13 cellular contexts compared by ENCODE assay signal in genomic region chr3:194082596-194083220, GRCh38. TPM values are rescaled to one million over a fixed set of nuclear protein-coding genes. Genes with fewer than 3 reads are reported as not detected.
DNase-seq lines count a peak whose midpoint lies in the region; ATAC-seq and TF ChIP-seq lines count a peak whose summit lies in the region.
"Had no signal": no experiment of that assay in that cellular context is flagged by ENCODE, and none has a peak within 500 bp of the region (broad histone marks: within the 10 kb centered on the region; RNA-seq: fewer than 3 reads in every experiment).

No MANE protein-coding gene starts in this region.

- H3K36me3 Mint-ChIP-seq in stimulated activated memory B cell treated with anti-CD40 and anti-IgM and Interleukin-4, amounts not matched to agents 10 μg/mL and 1 μg/mL and 100 μg/mL, for 72 hours = no peaks in the 10 kb centered on the region
- no peaks in the 10 kb centered on the region for H3K36me3 Mint-ChIP-seq in natural killer cell
- H3K36me3 Mint-ChIP-seq: CD4-positive, alpha-beta memory T cell; mesothelial cell of epicardium had no signal

- H3K4me3 Mint-ChIP-seq in stimulated activated memory B cell treated with anti-CD40 and anti-IgM and Interleukin-4, amounts not matched to agents 10 μg/mL and 1 μg/mL and 100 μg/mL, for 72 hours = no peak overlapping the region
- H3K4me3 Mint-ChIP-seq in natural killer cell = no peak overlapping the region
- H3K4me3 Mint-ChIP-seq: activated T-cell treated with anti-CD3 and anti-CD28 coated beads, Interleukin-2, amount 50 U/mL, for 72 hours; CD4-positive, alpha-beta memory T cell; mesothelial cell of epicardium had no signal

- 39 to 50% (median 46%) methylated on average over 13 of the region's 13 CpGs for WGBS in psoas muscle, 3 donors

- no peaks in the 10 kb centered on the region for H3K9me3 Mint-ChIP-seq in stimulated activated memory B cell treated with anti-CD40 and anti-IgM and Interleukin-4, amounts not matched to agents 10 μg/mL and 1 μg/mL and 100 μg/mL, for 72 hours
- H3K9me3 Mint-ChIP-seq in natural killer cell = no peaks in the 10 kb centered on the region
- H3K9me3 Mint-ChIP-seq: activated T-cell treated with anti-CD3 and anti-CD28 coated beads, Interleukin-2, amount 50 U/mL, for 72 hours; CD4-positive, alpha-beta memory T cell; mesothelial cell of epicardium had no signal

- in situ Hi-C loops in KBM-7 (cut with MboI; ENCODE audit: low pct_unique_long_range_greater_than_20kb, low sequenced_read_pairs) = no loop called here

- peak; percentile 63 for DNase-seq in ELR (ENCODE audit: low read depth)
- peak; percentile 59 for DNase-seq in RPMI7951 (ENCODE audit: low read depth)
- peak; percentile 52 for DNase-seq in left cardiac atrium
- DNase-seq in psoas muscle = peak; percentile 68 to 78
- no peak for DNase-seq in stimulated activated naive CD8-positive, alpha-beta T cell treated with anti-CD3 and anti-CD28 coated beads, Interleukin-15, Interleukin-2, amounts not matched to agents 100 U/mL and 50 U/mL, for 24 hours
- no peak for DNase-seq in natural killer cell
- DNase-seq in KBM-7 = no peak
- DNase-seq: activated T-cell treated with anti-CD3 and anti-CD28 coated beads, Interleukin-2, amount 50 U/mL, for 72 hours; CD4-positive, alpha-beta memory T cell; KG1; NCI-H2029 treated with DMSO at 0.1 percent for 48 hours had no signal

- peaks cover 10% of the 10 kb centered on the region for H3K4me1 ChIP-seq in psoas muscle

- H3K4me3 ChIP-seq in psoas muscle = no peak overlapping the region

- peak; percentile 78 to 86 for ATAC-seq in left cardiac atrium
- ATAC-seq in psoas muscle = peak; percentile 46 to 80 (median 76)
- ATAC-seq in stimulated activated memory B cell treated with anti-CD40 and anti-IgM and Interleukin-4, amounts not matched to agents 10 μg/mL and 1 μg/mL and 100 μg/mL, for 72 hours = no peak
- no peak for ATAC-seq in stimulated activated naive CD8-positive, alpha-beta T cell treated with anti-CD3 and anti-CD28 coated beads, Interleukin-15, Interleukin-2, amounts not matched to agents 100 U/mL and 50 U/mL, for 24 hours
- ATAC-seq in natural killer cell = no peak
- ATAC-seq: activated T-cell treated with anti-CD3 and anti-CD28 coated beads, Interleukin-2, amount 50 U/mL, for 72 hours had no signal

- H3K27me3 Mint-ChIP-seq in stimulated activated memory B cell treated with anti-CD40 and anti-IgM and Interleukin-4, amounts not matched to agents 10 μg/mL and 1 μg/mL and 100 μg/mL, for 72 hours = peaks cover 10% of the 10 kb centered on the region
- H3K27me3 Mint-ChIP-seq in natural killer cell (ENCODE audit: low read depth in 2 of 2) = peaks cover 24 to 71% of the 10 kb centered on the region in 2 donors

- no peaks in the 10 kb centered on the region for H3K9me3 ChIP-seq in psoas muscle

- intact Hi-C loops in left cardiac atrium (cut with DNase I) (no loop called here), psoas muscle (cut with DNase I) (no loop called here), natural killer cell (cut with micrococcal nuclease) (no loop called here)

- no peak overlapping the region for H3K27ac Mint-ChIP-seq in stimulated activated memory B cell treated with anti-CD40 and anti-IgM and Interleukin-4, amounts not matched to agents 10 μg/mL and 1 μg/mL and 100 μg/mL, for 72 hours
- H3K27ac Mint-ChIP-seq in natural killer cell = no peak overlapping the region
- H3K27ac Mint-ChIP-seq: activated T-cell treated with anti-CD3 and anti-CD28 coated beads, Interleukin-2, amount 50 U/mL, for 72 hours; mesothelial cell of epicardium had no signal

- no peaks in the 10 kb centered on the region for H3K27me3 ChIP-seq in psoas muscle (ENCODE audit: insufficient read depth in 3 of 3, low read length in 2 of 3)

- peaks cover 16% of the 10 kb centered on the region for H3K4me1 Mint-ChIP-seq in stimulated activated memory B cell treated with anti-CD40 and anti-IgM and Interleukin-4, amounts not matched to agents 10 μg/mL and 1 μg/mL and 100 μg/mL, for 72 hours
- H3K4me1 Mint-ChIP-seq in natural killer cell = peaks cover 0 to 11% of the 10 kb centered on the region in 2 donors

- peak overlapping the region; percentile 16 for H3K27ac ChIP-seq in psoas muscle

- TF ChIP-seq CTCF in psoas muscle (IDR thresholded peaks at IDR 0.05) (no peak), natural killer cell (IDR thresholded peaks at IDR 0.05) (no peak)

- H3K36me3 ChIP-seq in psoas muscle (ENCODE audit: insufficient read depth in 1 of 2, low read depth in 1 of 2) = no peaks in the 10 kb centered on the region

RNA-seq across cellular contexts. Expression of gene HES1, which starts 53.2 kb away (rescaled TPM):
- total RNA-seq in RPMI7951 (2014; rRNA removed; shearing (Covaris generic)) = 38.2 and 52.5 TPM in 2 replicates
- total RNA-seq in left cardiac atrium = 10 to 100 TPM; 13.2 to 60.5 TPM
- 10 to 100 TPM; 10.9 to 33.3 (median 23.9) TPM for total RNA-seq in psoas muscle
- 1 to 10 TPM; 6.5 to 8.3 (median 7.1) TPM for polyA plus RNA-seq in psoas muscle
- total RNA-seq in natural killer cell = 1 to 10 TPM; 1.5 to 4.4 (median 2.2) TPM
- total RNA-seq: CD4-positive, alpha-beta memory T cell had no signal

Comparison
In these comparisons a context has a peak if more than half of its experiments do, and no peak if none do; other contexts are left out.
1. DNase-seq: peak in ELR (single experiment), RPMI7951 (single experiment), left cardiac atrium (single experiment) and psoas muscle (2 of 2); none in stimulated activated naive CD8-positive, alpha-beta T cell treated with anti-CD3 and anti-CD28 coated beads, Interleukin-15, Interleukin-2, amounts not matched to agents 100 U/mL and 50 U/mL, for 24 hours (single experiment), natural killer cell (single experiment) and KBM-7 (single experiment).
2. ATAC-seq: peak in left cardiac atrium (2 of 2) and psoas muscle (4 of 4); none in stimulated activated memory B cell treated with anti-CD40 and anti-IgM and Interleukin-4, amounts not matched to agents 10 μg/mL and 1 μg/mL and 100 μg/mL, for 72 hours (single experiment), stimulated activated naive CD8-positive, alpha-beta T cell treated with anti-CD3 and anti-CD28 coated beads, Interleukin-15, Interleukin-2, amounts not matched to agents 100 U/mL and 50 U/mL, for 24 hours (single experiment) and natural killer cell (0 of 3).